32 cellular contexts compared by ENCODE assay signal in the genomic region with DNA sequence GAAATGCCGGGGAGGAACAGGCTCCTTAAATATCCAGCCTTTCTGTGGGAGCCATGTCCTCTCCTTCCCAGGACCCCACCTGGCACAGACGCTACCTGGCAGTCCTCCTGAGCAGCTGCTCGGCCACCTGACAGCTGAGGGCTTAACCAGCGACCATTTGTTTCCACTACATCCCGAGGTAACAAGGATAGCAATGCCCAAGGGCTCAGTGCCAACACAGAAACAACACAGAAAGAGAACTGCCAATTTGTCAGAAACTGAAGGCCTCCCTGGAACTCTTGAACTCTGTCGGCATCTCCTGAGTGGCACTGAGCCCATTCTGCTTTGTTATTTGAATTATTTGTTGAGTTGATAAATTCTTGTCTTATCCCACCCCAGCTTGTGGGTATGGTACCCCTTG.
DNase-seq lines count a peak whose midpoint lies in the region; ATAC-seq and TF ChIP-seq lines count a peak whose summit lies in the region.
"Had no signal": no experiment of that assay in that cellular context is flagged by ENCODE, and none has a peak within 500 bp of the region (broad histone marks: within the 10 kb centered on the region; RNA-seq: fewer than 3 reads in every experiment).

No MANE protein-coding gene starts in this region.

- CTCF ChIA-PET in OCI-LY7 (lab: Charles Lee; ENCODE audit: unreplicated experiment), result no interaction called here

- peak overlapping the region; percentile 89 for H3K18ac ChIP-seq in mesendoderm (ENCODE audit: low read length)

- no peak overlapping the region for H2BK15ac ChIP-seq in mesendoderm (replicated peaks; ENCODE audit: low read depth)

- H3K9me3 ChIP-seq in thyroid gland, result no peaks in the 10 kb centered on the region
- H3K9me3 ChIP-seq in left lung, result no peaks in the 10 kb centered on the region
- no peaks in the 10 kb centered on the region for H3K9me3 ChIP-seq in OCI-LY7 (ENCODE audit: low read length)
- H3K9me3 ChIP-seq: Caco-2, ovary, stomach, tibial nerve had no signal

- H3K27me3 ChIP-seq in mesendoderm (ENCODE audit: insufficient read depth, low read length, poor library complexity) (no peaks in the 10 kb centered on the region), thyroid gland (no peaks in the 10 kb centered on the region), left lung (no peaks in the 10 kb centered on the region)
- H3K27me3 ChIP-seq: ovary, spleen, stomach, tibial nerve had no signal

- peak overlapping the region; percentile 69 for H3K56ac ChIP-seq in mesendoderm (ENCODE audit: low read length)

- H3K79me1 ChIP-seq in mesendoderm (ENCODE audit: low read length), result no peaks in the 10 kb centered on the region

- H3K79me2 ChIP-seq in mesendoderm (ENCODE audit: control insufficient read depth, insufficient read depth, low read length), result no peaks in the 10 kb centered on the region
- no peaks in the 10 kb centered on the region for H3K79me2 ChIP-seq in OCI-LY7 (ENCODE audit: insufficient read depth, low read depth, low read length)

- TF ChIP-seq POLR2A in thyroid gland (IDR thresholded peaks at IDR 0.05), result peak in 1 of 2 donors; percentile 8

- H3K4me3 ChIP-seq in mesendoderm (ENCODE audit: low read length) (no peak overlapping the region), thyroid gland (replicated peaks in 1 of 3) (no peak overlapping the region), left lung (no peak overlapping the region), OCI-LY7 (ENCODE audit: low read depth, low read length, poor library complexity, severe bottlenecking) (no peak overlapping the region)
- H3K4me3 ChIP-seq: ovary, spleen, stomach, tibial nerve had no signal

- ATAC-seq in left lung, result no peak
- ATAC-seq: activated CD4-positive, CD25-positive, alpha-beta regulatory T cell treated with anti-CD3 and anti-CD28 coated beads, Interleukin-2, amount 50 U/mL, for 24 hours; left colon; Panc1 had no signal

- H3K4me2 ChIP-seq in mesendoderm (ENCODE audit: low read length) (no peak overlapping the region), OCI-LY7 (ENCODE audit: low read length) (no peak overlapping the region)

- peak overlapping the region; percentile 69 for H2BK120ac ChIP-seq in mesendoderm (ENCODE audit: low read depth, low read length)

- H3K4me1 ChIP-seq in mesendoderm (ENCODE audit: control insufficient read depth, low read depth, low read length), result peaks cover 16% of the 10 kb centered on the region
- peaks cover 13 to 30% of the 10 kb centered on the region in 2 donors for H3K4me1 ChIP-seq in thyroid gland
- peaks cover 0 to 3% of the 10 kb centered on the region in 2 donors for H3K4me1 ChIP-seq in left lung
- H3K4me1 ChIP-seq in OCI-LY7 (ENCODE audit: insufficient read depth, low read length, poor library complexity, severe bottlenecking), result no peaks in the 10 kb centered on the region
- H3K4me1 ChIP-seq: Caco-2, spleen had no signal

- DNase-seq in NCI-H2081 (lab: John Stamatoyannopoulos, UW) (peak; percentile 33 to 71), NCI-H2081 treated with DMSO at 0.1 percent for 48 hours (lab: John Stamatoyannopoulos, UW) (no peak), NCI-H345 treated with DMSO at 0.1 percent for 48 hours (lab: John Stamatoyannopoulos, UW; ENCODE audit: unreplicated experiment) (peak; percentile 25), mesendoderm (no peak), thyroid gland (peak; percentile 85 to 89), left lung (no peak), HuH-7 (ENCODE audit: low spot score) (no peak), OCI-LY7 (ENCODE audit: low spot score) (no peak)
- DNase-seq: 8988T; activated CD4-positive, alpha-beta T cell treated with anti-CD3 and anti-CD28 coated beads, Interleukin-2, amount 50 U/mL, for 4 hours; activated gamma-delta T cell treated with Interleukin-2 at 50 U/mL for 16 hours; activated T-cell treated with anti-CD3 and anti-CD28 coated beads, Interleukin-2, amount 50 U/mL, for 48 hours; C1 segment of cervical spinal cord; Caco-2; caudate nucleus; cortex of kidney; effector memory CD4-positive, alpha-beta T cell; erythroblast; GF-D8; left colon; mammary epithelial cell; NCI-H1417 treated with DMSO at 0.1 percent for 48 hours; NCI-H2107; NCI-H524; nephron progenitor cell; ovary; SHP77; spleen; stomach had no signal

- TF ChIP-seq CTCF in thyroid gland (IDR thresholded peaks at IDR 0.05), result no peak
- TF ChIP-seq CTCF in left lung (IDR thresholded peaks at IDR 0.05), result no peak
- no peak for TF ChIP-seq CTCF in OCI-LY7 (conservative IDR thresholded peaks at IDR 0.05; ENCODE audit: low read length)

- no peak overlapping the region for H4K8ac ChIP-seq in mesendoderm (ENCODE audit: low read depth, low read length)

- POLR2A ChIA-PET in OCI-LY7 (lab: Charles Lee), result no interaction called here

- H2AK5ac ChIP-seq in mesendoderm (ENCODE audit: low read length), result peak overlapping the region; percentile 47

- H3K36me3 ChIP-seq in mesendoderm (ENCODE audit: control insufficient read depth, insufficient read depth, low read length) (no peaks in the 10 kb centered on the region), thyroid gland (no peaks in the 10 kb centered on the region), left lung (no peaks in the 10 kb centered on the region), OCI-LY7 (ENCODE audit: insufficient read depth, low read length) (no peaks in the 10 kb centered on the region)
- H3K36me3 ChIP-seq: ovary, spleen, stomach, tibial nerve had no signal

- peak overlapping the region; percentile 96 for H2BK5ac ChIP-seq in mesendoderm (ENCODE audit: low read length)

- peak overlapping the region; percentile 74 for H3K27ac ChIP-seq in mesendoderm (ENCODE audit: low read depth, low read length)
- peak overlapping the region in 2 of 3 donors; percentile 32 to 50 for H3K27ac ChIP-seq in thyroid gland
- no peak overlapping the region for H3K27ac ChIP-seq in left lung
- H3K27ac ChIP-seq in OCI-LY7 (ENCODE audit: low read depth, low read length, poor library complexity, severe bottlenecking), result no peak overlapping the region
- H3K27ac ChIP-seq: ovary, stomach, tibial nerve had no signal

- H4K5ac ChIP-seq in mesendoderm (ENCODE audit: low read length), result no peak overlapping the region

- peak overlapping the region; percentile 49 for H3K4ac ChIP-seq in mesendoderm (ENCODE audit: low read depth, low read length)

- no peaks in the 10 kb centered on the region for H4K20me1 ChIP-seq in OCI-LY7 (ENCODE audit: insufficient read depth, low read length)

- peak overlapping the region; percentile 2 for H3K9ac ChIP-seq in mesendoderm (ENCODE audit: low read length)

- no peaks in the 10 kb centered on the region for H3K9me2 ChIP-seq in OCI-LY7 (ENCODE audit: insufficient read depth, low read length)

- H3K23ac ChIP-seq in mesendoderm (ENCODE audit: low read length), result no peak overlapping the region

- no CpG with 5 or more reads among the region's 6 CpGs for WGBS in mesendoderm (ENCODE audit: extremely low coverage, insufficient coverage, low lambda C conversion rate)
- 32 to 47% methylated on average over 6 of the region's 6 CpGs for WGBS in thyroid gland, 2 donors

- intact Hi-C loops in thyroid gland (cut with DNase I), result no loop called here
- intact Hi-C loops in left lung (cut with DNase I), result no loop called here
- intact Hi-C loops in OCI-LY7 (cut with micrococcal nuclease; ENCODE audit: unreplicated experiment), result no loop called here

- H2AFZ ChIP-seq in OCI-LY7 (ENCODE audit: low read length), result no peak overlapping the region

- BruUV-seq in OCI-LY7 (replicated peaks; lab: Mats Ljungman, UMichigan), result no TSS peak

Comparison
In these comparisons a context has a peak if more than half of its experiments do, and no peak if none do; other contexts are left out.
1. DNase-seq: peak in NCI-H2081 (2 of 2), NCI-H345 treated with DMSO at 0.1 percent for 48 hours (single experiment) and thyroid gland (2 of 2); none in NCI-H2081 treated with DMSO at 0.1 percent for 48 hours (single experiment), mesendoderm (single experiment), left lung (0 of 2), HuH-7 (single experiment) and OCI-LY7 (single experiment).
2. H3K27ac ChIP-seq: peak in mesendoderm (single experiment) and thyroid gland (2 of 3); none in left lung (0 of 2) and OCI-LY7 (single experiment).